In genomic region chr13:77930430-77930829, GRCh38 we compare ENCODE assay signal across 15 cellular contexts.
DNase-seq lines count a peak whose midpoint lies in the region; ATAC-seq lines count a peak whose summit lies in the region.
"Had no signal": no experiment of that assay in that cellular context is flagged by ENCODE, and none has a peak within 500 bp of the region (broad histone marks: within the 10 kb centered on the region; RNA-seq: fewer than 3 reads in every experiment).

No MANE protein-coding gene starts in this region.

- ATAC-seq in GM18511 (IDR thresholded peaks at IDR 0.05; ENCODE audit: unreplicated experiment), result peak; percentile 83
- peak; percentile 82 for ATAC-seq in GM21381 (IDR thresholded peaks at IDR 0.05; ENCODE audit: unreplicated experiment)
- ATAC-seq in HG02840 (IDR thresholded peaks at IDR 0.05; ENCODE audit: low FRiP score, unreplicated experiment), result peak; percentile 80
- ATAC-seq in HG03460 (IDR thresholded peaks at IDR 0.05; ENCODE audit: unreplicated experiment), result peak; percentile 82

- DNase-seq in NOMO-1 treated with DMSO at 0.1 percent for 48 hours (lab: John Stamatoyannopoulos, UW; ENCODE audit: unreplicated experiment), result no peak
- no peak for DNase-seq in putamen (ENCODE audit: low spot score)
- DNase-seq in AML-193 (lab: John Stamatoyannopoulos, UW), result no peak
- no peak for DNase-seq in activated CD4-positive, CD25-positive, alpha-beta regulatory T cell (lab: John Stamatoyannopoulos, UW)
- DNase-seq: activated CD4-positive, alpha-beta T cell treated with anti-CD3 and anti-CD28 coated beads, Interleukin-2, amount 50 U/mL, for 1 hour; GDM1; islet precursor cell; MV-4-11; SHP77; spleen; T-helper 9 cell had no signal
